Comparison of ENCODE assay signal across 25 cellular contexts in the genomic region with DNA sequence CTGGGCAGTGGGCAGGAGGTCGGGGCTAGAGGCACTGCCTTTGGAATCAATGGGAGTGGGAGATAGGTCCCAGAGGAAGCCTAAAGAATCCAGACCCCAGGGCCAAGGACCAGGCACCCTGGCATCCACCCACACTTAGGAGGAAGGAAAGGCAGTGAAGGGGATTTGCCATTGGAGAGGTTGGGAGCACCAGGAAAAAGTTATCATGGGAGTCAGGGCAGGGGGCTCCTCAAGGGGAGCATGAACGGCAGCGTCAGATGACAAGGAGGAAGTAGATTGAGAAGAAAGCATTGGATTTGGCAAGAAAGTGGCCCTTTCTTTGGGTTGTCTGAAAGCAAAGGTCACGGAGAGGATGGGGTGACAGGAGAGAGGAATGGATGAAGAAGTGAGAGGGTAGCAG.
"Had no signal": no experiment of that assay in that cellular context is flagged by ENCODE, and none has a peak within 500 bp of the region (broad histone marks: within the 10 kb centered on the region; RNA-seq: fewer than 3 reads in every experiment).

No MANE protein-coding gene starts in this region.

- ATAC-seq: HepG2, K562, Panc1, PC-3, SK-N-SH treated with all-trans-retinoic acid at 6 μM for 48 hours had no signal

- H3K27ac ChIP-seq: KMS-11, RWPE1, SJCRH30 had no signal

- H3K27me3 ChIP-seq: SJCRH30 had no signal

- H3K9ac ChIP-seq: KMS-11 had no signal

- H3K4me3 ChIP-seq: K562, SJCRH30 had no signal

- FAIRE-seq: HepG2, K562 had no signal

- H3K4me2 ChIP-seq: KMS-11 had no signal

- DNase-seq: Kasumi-1; MM.1S; MV-4-11; NCI-H1048; NCI-H1105; NCI-H1417; NCI-H1436 treated with DMSO at 0.1 percent for 48 hours; NCI-H1694; NCI-H187 treated with DMSO at 0.1 percent for 48 hours; NCI-H2081; NCI-H2107; NCI-H2227 treated with DMSO at 0.1 percent for 48 hours; NCI-H524 treated with DMSO at 0.1 percent for 48 hours; NCI-H69; NCI-H774; NK-92 treated with Interleukin-12 subunit alpha and Interleukin-12 subunit beta, amount 100 ng/mL, for 24 hours; PC-3; SHP77 treated with DMSO at 0.1 percent for 48 hours; SJCRH30 had no signal

- H3K36me3 ChIP-seq: SJCRH30 had no signal
